ENCODE assay signal across 9 cellular contexts in the genomic region with DNA sequence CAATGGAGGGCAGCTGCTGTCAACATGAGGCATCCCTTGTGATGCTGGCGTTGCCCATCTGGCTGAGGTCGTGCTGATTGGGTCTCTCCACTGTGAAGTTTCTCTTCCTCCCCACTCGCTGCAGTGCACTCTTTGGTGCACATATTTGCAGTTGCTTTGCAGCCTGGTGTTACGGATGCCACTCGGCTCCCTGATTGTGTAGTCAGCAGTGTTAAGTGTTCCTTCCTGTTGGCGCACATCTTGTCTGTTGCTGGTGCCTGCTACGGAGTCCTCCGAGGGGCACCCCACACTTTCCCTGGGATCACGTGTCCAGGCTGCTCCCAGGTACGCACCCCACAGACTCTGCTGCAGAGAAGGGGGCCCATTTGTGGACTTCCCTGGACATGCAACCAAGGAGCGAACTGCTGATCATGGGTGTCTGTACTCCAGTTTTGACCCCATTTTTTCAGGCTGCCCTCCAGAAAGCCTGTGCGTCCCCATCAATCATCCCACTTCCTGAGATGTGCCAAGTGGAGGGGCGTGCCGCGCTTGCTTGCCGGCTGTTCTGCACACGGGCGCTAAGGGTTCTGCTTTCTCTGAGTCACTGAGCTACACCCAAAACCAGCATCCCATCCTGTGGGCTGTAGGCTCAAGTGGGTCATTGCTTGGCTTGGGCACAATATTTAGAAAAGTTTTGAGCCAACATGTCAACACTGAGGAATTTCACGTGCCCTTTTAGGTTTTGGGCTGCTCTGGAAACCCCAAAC.
DNase-seq lines count a peak whose midpoint lies in the region; ATAC-seq and TF ChIP-seq lines count a peak whose summit lies in the region.
"Had no signal": no experiment of that assay in that cellular context is flagged by ENCODE, and none has a peak within 500 bp of the region (broad histone marks: within the 10 kb centered on the region; RNA-seq: fewer than 3 reads in every experiment).

No MANE protein-coding gene starts in this region.

- no peak overlapping the region for H3K27ac Mint-ChIP-seq in activated naive CD8-positive, alpha-beta T cell treated with anti-CD3 and anti-CD28 coated beads, Interleukin-2, amount 50 U/mL, for 24 hours

- 46 to 50% methylated on average over 19 of the region's 19 CpGs for WGBS in heart right ventricle, 2 donors

- DNase-seq in SKM-1 treated with dmso at 0.1 percent for 144 hours (lab: John Stamatoyannopoulos, UW; ENCODE audit: unreplicated experiment) (peak; percentile 34), SKM-1 (lab: John Stamatoyannopoulos, UW; ENCODE audit: unreplicated experiment) (no peak), NB4 (ENCODE audit: low read depth) (peak; percentile 30), osteoblast (ENCODE audit: insufficient read length, low spot score, missing footprints) (peak; percentile 96), heart right ventricle (no peak)
- peak; percentile 24 for DNase-seq in activated naive CD8-positive, alpha-beta T cell treated with anti-CD3 and anti-CD28 coated beads, Interleukin-2, amount 50 U/mL, for 24 hours

- H3K36me3 ChIP-seq in osteoblast (ENCODE audit: insufficient read depth, low read length) (no peaks in the 10 kb centered on the region), heart right ventricle (no peaks in the 10 kb centered on the region)

- H3K4me2 ChIP-seq in osteoblast (ENCODE audit: insufficient read depth, low read length) = peak overlapping the region; percentile 65

- peaks cover 11% of the 10 kb centered on the region for H3K4me1 ChIP-seq in osteoblast (ENCODE audit: insufficient read depth, low read length)
- H3K4me1 ChIP-seq in heart right ventricle = peaks cover 0 to 21% (median 14%) of the 10 kb centered on the region in 9 donors

- no peak for TF ChIP-seq POLR2A in NB4 (IDR thresholded peaks at IDR 0.05; ENCODE audit: extremely low read depth, insufficient read length)

- H3K4me1 Mint-ChIP-seq in activated naive CD8-positive, alpha-beta T cell treated with anti-CD3 and anti-CD28 coated beads, Interleukin-2, amount 50 U/mL, for 24 hours = peaks cover 21% of the 10 kb centered on the region

- H3K36me3 Mint-ChIP-seq in activated naive CD8-positive, alpha-beta T cell treated with anti-CD3 and anti-CD28 coated beads, Interleukin-2, amount 50 U/mL, for 24 hours (ENCODE audit: low read depth) = no peaks in the 10 kb centered on the region

- H3K9me3 ChIP-seq in osteoblast (ENCODE audit: low read depth, low read length) (no peaks in the 10 kb centered on the region), heart right ventricle (no peaks in the 10 kb centered on the region)

- no peak overlapping the region for H3K4me3 ChIP-seq in NB4 (ENCODE audit: low read depth, low read length)
- H3K4me3 ChIP-seq in osteoblast (ENCODE audit: insufficient read depth, low read length) = no peak overlapping the region
- H3K4me3 ChIP-seq in heart right ventricle = no peak overlapping the region

- intact Hi-C loops in heart right ventricle (cut with DNase I) = loop anchor here in 9 of 10 donors (1.0 to 10.0 kb wide), 6 partner anchors 83 to 783 kb away; no protein-coding TSS in a partner anchor

- no peaks in the 10 kb centered on the region for H3K27me3 ChIP-seq in osteoblast (ENCODE audit: insufficient read depth, low read length)
- peaks cover 0 to 23% (median 14%) of the 10 kb centered on the region in 7 donors for H3K27me3 ChIP-seq in heart right ventricle

- no peak overlapping the region for H2AFZ ChIP-seq in osteoblast (ENCODE audit: low read length)

- TF ChIP-seq CTCF in NB4 (IDR thresholded peaks at IDR 0.05; ENCODE audit: low read depth, low read length) (no peak), osteoblast (IDR thresholded peaks at IDR 0.05; ENCODE audit: extremely low read depth, low read depth, low read length) (no peak), heart right ventricle (IDR thresholded peaks at IDR 0.05) (no peak)

- H3K27me3 Mint-ChIP-seq in activated naive CD8-positive, alpha-beta T cell treated with anti-CD3 and anti-CD28 coated beads, Interleukin-2, amount 50 U/mL, for 24 hours = peaks cover 27% of the 10 kb centered on the region

- no peaks in the 10 kb centered on the region for H3K79me2 ChIP-seq in osteoblast (ENCODE audit: insufficient read depth, low read length)

- no peak overlapping the region for H3K4me3 Mint-ChIP-seq in activated naive CD8-positive, alpha-beta T cell treated with anti-CD3 and anti-CD28 coated beads, Interleukin-2, amount 50 U/mL, for 24 hours

- H4K20me1 ChIP-seq in osteoblast (ENCODE audit: insufficient read depth, low read length) = no peaks in the 10 kb centered on the region

- H3K9me3 Mint-ChIP-seq in activated naive CD8-positive, alpha-beta T cell treated with anti-CD3 and anti-CD28 coated beads, Interleukin-2, amount 50 U/mL, for 24 hours = no peaks in the 10 kb centered on the region

- peak; percentile 38 for ATAC-seq in activated naive CD8-positive, alpha-beta T cell treated with anti-CD3 and anti-CD28 coated beads, Interleukin-2, amount 50 U/mL, for 24 hours
- no peak for ATAC-seq in HG03095 (IDR thresholded peaks at IDR 0.05; ENCODE audit: unreplicated experiment)
- no peak for ATAC-seq in HG03025 (IDR thresholded peaks at IDR 0.05; ENCODE audit: low FRiP score, unreplicated experiment)
- no peak for ATAC-seq in heart right ventricle

- H3K27ac ChIP-seq in osteoblast (ENCODE audit: low read depth, low read length) = no peak overlapping the region
- H3K27ac ChIP-seq in heart right ventricle = no peak overlapping the region
- H3K27ac ChIP-seq: C4-2B had no signal

Comparison
In these comparisons a context has a peak if more than half of its experiments do, and no peak if none do; other contexts are left out.
1. DNase-seq: peak in SKM-1 treated with dmso at 0.1 percent for 144 hours (single experiment), NB4 (single experiment), activated naive CD8-positive, alpha-beta T cell treated with anti-CD3 and anti-CD28 coated beads, Interleukin-2, amount 50 U/mL, for 24 hours (single experiment) and osteoblast (single experiment); none in SKM-1 (single experiment) and heart right ventricle (0 of 2).